In genomic region chr16:67110136-67110847, GRCh38 we compare ENCODE assay signal across 1 cellular context.
A peak's percentile ranks its signal among the peaks of the same experiment; 100 is the strongest.
TF ChIP-seq lines count a peak whose summit lies in the region.

No MANE protein-coding gene starts in this region.

TF ChIP-seq in H1, 55 proteins besides CTCF, POLR2A, EP300 and RAD21:
- no peak for TF ChIP-seq SIRT6 (IDR thresholded peaks at IDR 0.05; ENCODE audit: low read length)
- TF ChIP-seq SIN3A (conservative IDR thresholded peaks at IDR 0.05 in 1 of 2, IDR thresholded peaks at IDR 0.05 in 1 of 2; ENCODE audit: low read depth in 1 of 2, low read length in 2 of 2), result 0 out of 4 replicates have a peak, but pooled peaks of 1 of the 2 experiments have one; percentile 22
- TF ChIP-seq SAP30 (IDR thresholded peaks at IDR 0.05; ENCODE audit: insufficient read depth, insufficient replicate concordance, low read length), result peak; percentile 87
